In genomic region chr4:113276448-113277158, GRCh38 we compare ENCODE assay signal across 24 cellular contexts.
DNase-seq lines count a peak whose midpoint lies in the region; ATAC-seq and TF ChIP-seq lines count a peak whose summit lies in the region.
"Had no signal": no experiment of that assay in that cellular context is flagged by ENCODE, and none has a peak within 500 bp of the region (broad histone marks: within the 10 kb centered on the region; RNA-seq: fewer than 3 reads in every experiment).

No MANE protein-coding gene starts in this region.

- intact Hi-C loops in heart left ventricle (cut with DNase I): loop anchor here in 1 of 10 donors (10.0 kb wide), 1 partner anchor 172 kb away; no protein-coding TSS in a partner anchor

- peaks cover 0 to 22% (median 0%) of the 10 kb centered on the region in 12 donors for H3K4me1 ChIP-seq in heart left ventricle
- H3K4me1 ChIP-seq in osteoblast (ENCODE audit: insufficient read depth, low read length): no peaks in the 10 kb centered on the region
- H3K4me1 ChIP-seq: BLaER1 treated with 17β-estradiol and CSF1 and Interleukin-3, amounts not matched to agents 10 nM and 100 nM; parathyroid adenoma; SJCRH30; tibial nerve had no signal

- in situ Hi-C loops in KBM-7 (cut with MboI; ENCODE audit: low pct_unique_long_range_greater_than_20kb, low sequenced_read_pairs): no loop called here

- H3K4me2 ChIP-seq in osteoblast (ENCODE audit: insufficient read depth, low read length): no peak overlapping the region
- H3K4me2 ChIP-seq: BLaER1 treated with 17β-estradiol and CSF1 and Interleukin-3, amounts not matched to agents 10 nM and 100 nM had no signal

- H3K4me3 ChIP-seq in heart left ventricle (no peak overlapping the region), osteoblast (ENCODE audit: insufficient read depth, low read length) (no peak overlapping the region)
- H3K4me3 ChIP-seq: BLaER1 treated with 17β-estradiol and CSF1 and Interleukin-3, amounts not matched to agents 10 nM and 100 nM; SJCRH30; tibial nerve had no signal

- DNase-seq in AG08395 (ENCODE audit: low spot score) (peak; percentile 39), cerebellar cortex (ENCODE audit: low spot score) (peak; percentile 45), heart left ventricle (peak in 1 of 5 donors; percentile 25), osteoblast (ENCODE audit: insufficient read length, low spot score, missing footprints) (no peak), KBM-7 (no peak), KG1 (lab: John Stamatoyannopoulos, UW) (no peak), NCI-H69 (lab: John Stamatoyannopoulos, UW) (no peak)
- DNase-seq: activated CD8-positive, alpha-beta memory T cell treated with anti-CD3 and anti-CD28 coated beads, Interleukin-2, amount 50 U/mL, for 4 hours; activated naive CD8-positive, alpha-beta T cell treated with anti-CD3 and anti-CD28 coated beads, Interleukin-2, amount 10 ng/mL, durations not matched to agents 7 days and 5 days; brain microvascular endothelial cell; foreskin melanocyte; kidney glomerular epithelial cell; natural killer cell; NCI-H146; NCI-H82; PC-3; SJCRH30; stimulated activated naive CD4-positive, alpha-beta T cell treated with Interleukin-2 at 50 U/mL for 16 hours; T-helper 2 cell; WERI-Rb-1 had no signal

- H3K27ac ChIP-seq in heart left ventricle (peak overlapping the region in 5 of 12 donors; percentile 20 to 61 (median 47)), osteoblast (ENCODE audit: low read depth, low read length) (no peak overlapping the region)
- H3K27ac ChIP-seq: BLaER1 treated with 17β-estradiol and CSF1 and Interleukin-3, amounts not matched to agents 10 nM and 100 nM; brain microvascular endothelial cell; parathyroid adenoma; SJCRH30; WERI-Rb-1 had no signal

- no peaks in the 10 kb centered on the region for H3K27me3 ChIP-seq in heart left ventricle
- H3K27me3 ChIP-seq in osteoblast (ENCODE audit: insufficient read depth, low read length): no peaks in the 10 kb centered on the region
- H3K27me3 ChIP-seq: BLaER1 treated with 17β-estradiol and CSF1 and Interleukin-3, amounts not matched to agents 10 nM and 100 nM; brain microvascular endothelial cell; SJCRH30; tibial nerve had no signal

- H3K9me3 ChIP-seq in heart left ventricle (no peaks in the 10 kb centered on the region), osteoblast (ENCODE audit: low read depth, low read length) (no peaks in the 10 kb centered on the region)
- H3K9me3 ChIP-seq: BLaER1 treated with 17β-estradiol and CSF1 and Interleukin-3, amounts not matched to agents 10 nM and 100 nM; SJCRH30; tibial nerve had no signal

- peak overlapping the region; percentile 12 for H2AFZ ChIP-seq in osteoblast (ENCODE audit: low read length)
- H2AFZ ChIP-seq: parathyroid adenoma had no signal

- TF ChIP-seq CTCF in heart left ventricle (IDR thresholded peaks at IDR 0.05) (no peak), osteoblast (IDR thresholded peaks at IDR 0.05; ENCODE audit: extremely low read depth, low read depth, low read length) (no peak)

- H3K79me2 ChIP-seq in osteoblast (ENCODE audit: insufficient read depth, low read length): no peaks in the 10 kb centered on the region
- H3K79me2 ChIP-seq: parathyroid adenoma had no signal

- 55 to 63% (median 59%) methylated on average over 7 of the region's 7 CpGs for WGBS in heart left ventricle, 4 donors

- H4K20me1 ChIP-seq in osteoblast (ENCODE audit: insufficient read depth, low read length): no peaks in the 10 kb centered on the region
- H4K20me1 ChIP-seq: BLaER1 treated with 17β-estradiol and CSF1 and Interleukin-3, amounts not matched to agents 10 nM and 100 nM had no signal

- TF ChIP-seq POLR2A in heart left ventricle (IDR thresholded peaks at IDR 0.05): no peak

- H3K36me3 ChIP-seq in heart left ventricle (peaks cover 0 to 15% (median 3%) of the 10 kb centered on the region in 9 donors), osteoblast (ENCODE audit: insufficient read depth, low read length) (no peaks in the 10 kb centered on the region)
- H3K36me3 ChIP-seq: BLaER1 treated with 17β-estradiol and CSF1 and Interleukin-3, amounts not matched to agents 10 nM and 100 nM; brain microvascular endothelial cell; WERI-Rb-1 had no signal

- peak; percentile 58 to 77 (median 71) for ATAC-seq in heart left ventricle
- ATAC-seq in HG02623 (IDR thresholded peaks at IDR 0.05; ENCODE audit: unreplicated experiment): no peak
- ATAC-seq: natural killer cell, PC-3 had no signal

Comparison
In these comparisons a context has a peak if more than half of its experiments do, and no peak if none do; other contexts are left out.
1. DNase-seq: peak in AG08395 (single experiment) and cerebellar cortex (single experiment); none in osteoblast (single experiment), KBM-7 (single experiment), KG1 (single experiment) and NCI-H69 (single experiment).